Comparison of ENCODE assay signal across 19 cellular contexts in genomic region chr15:71151061-71151460, GRCh38. TPM values are rescaled to one million over a fixed set of nuclear protein-coding genes. Genes with fewer than 3 reads are reported as not detected.
A peak's percentile ranks its signal among the peaks of the same experiment; 100 is the strongest.
DNase-seq lines count a peak whose midpoint lies in the region; ATAC-seq, FAIRE-seq and TF ChIP-seq lines count a peak whose summit lies in the region.
"Had no signal": no experiment of that assay in that cellular context is flagged by ENCODE, and none has a peak within 500 bp of the region (broad histone marks: within the 10 kb centered on the region; RNA-seq: fewer than 3 reads in every experiment).

No MANE protein-coding gene starts in this region.

- no peak overlapping the region for H3K56ac ChIP-seq in IMR-90 (ENCODE audit: extremely low read depth, insufficient read depth, low read length)

- FAIRE-seq in bronchial epithelial cell (lab: Jason Lieb, UNC) = no peak
- FAIRE-seq: G401.6, GM18507 had no signal

- CTCF ChIA-PET in IMR-90 (lab: Yijun Ruan, JAX) = no interaction called here

- H2AK9ac ChIP-seq in IMR-90 (replicated peaks; ENCODE audit: low read depth, low read length, poor library complexity) = no peak overlapping the region

- H3K18ac ChIP-seq in IMR-90 (ENCODE audit: low read depth, low read length) (no peak overlapping the region), mesenchymal stem cell (ENCODE audit: low read depth in 1 of 2, low read length in 2 of 2) (no peak overlapping the region)

- no peak overlapping the region for H4K91ac ChIP-seq in IMR-90 (ENCODE audit: insufficient read depth, low read depth, low read length)
- no peak overlapping the region for H4K91ac ChIP-seq in mesenchymal stem cell (ENCODE audit: low read length)

- TF ChIP-seq EP300 in tibial nerve (IDR thresholded peaks at IDR 0.05) = no peak

- DNase-seq in Daoy (ENCODE audit: low read depth) (peak; percentile 66), IMR-90 (peak; percentile 51), bronchial epithelial cell (ENCODE audit: low read depth) (peak; percentile 71), mesenchymal stem cell (no peak), tibial nerve (ENCODE audit: low spot score in 2 of 2) (no peak), MV-4-11 (lab: John Stamatoyannopoulos, UW) (no peak), NOMO-1 treated with dmso at 0.1 percent for 144 hours (lab: John Stamatoyannopoulos, UW; ENCODE audit: unreplicated experiment) (no peak), OCI-M2 (lab: John Stamatoyannopoulos, UW; ENCODE audit: unreplicated experiment) (no peak)
- DNase-seq: activated CD4-positive, alpha-beta T cell treated with anti-CD3 and anti-CD28 coated beads, Interleukin-2, amount 50 U/mL, for 4 hours; amygdala; CD4-positive, alpha-beta memory T cell; effector CD8-positive, alpha-beta T cell; NCI-H2029 treated with DMSO at 0.1 percent for 48 hours; NCI-H774; psoas muscle had no signal

- H4K20me1 ChIP-seq in IMR-90 (ENCODE audit: insufficient read depth, low read length) = peaks cover 10% of the 10 kb centered on the region; the same call in 1 of the 2 replicates

- H2BK120ac ChIP-seq in IMR-90 (ENCODE audit: low read depth, low read length) (no peak overlapping the region), mesenchymal stem cell (ENCODE audit: low read depth, low read length) (no peak overlapping the region)

- in situ Hi-C loops in IMR-90 (cut with MboI; ENCODE audit: low sequenced_read_pairs) = no loop called here

- ATAC-seq in IMR-90 (ENCODE audit: low read depth) = peak; percentile 21
- ATAC-seq: psoas muscle had no signal

- TF ChIP-seq RAD21 in IMR-90 (IDR thresholded peaks at IDR 0.05; ENCODE audit: low read length) = no peak

- no peak overlapping the region for H3K27ac ChIP-seq in IMR-90 (ENCODE audit: insufficient read depth, low read length)
- peak overlapping the region; percentile 66 for H3K27ac ChIP-seq in mesenchymal stem cell (ENCODE audit: low read length, poor library complexity, severe bottlenecking)
- H3K27ac ChIP-seq in tibial nerve = no peak overlapping the region
- H3K27ac ChIP-seq: KMS-11, psoas muscle had no signal

- H2BK5ac ChIP-seq in IMR-90 (ENCODE audit: low read depth, low read length, poor library complexity, severe bottlenecking) = no peak overlapping the region
- no peak overlapping the region for H2BK5ac ChIP-seq in mesenchymal stem cell (ENCODE audit: low read depth, low read length, poor library complexity, severe bottlenecking)

- H3K36me3 ChIP-seq in IMR-90 (ENCODE audit: control insufficient read depth, insufficient read depth, low read length) (peaks cover 21% of the 10 kb centered on the region), bronchial epithelial cell (ENCODE audit: control insufficient read depth, insufficient read depth, low read length) (no peaks in the 10 kb centered on the region), mesenchymal stem cell (ENCODE audit: control insufficient read depth in 1 of 2, insufficient read depth in 2 of 2, low read depth in 1 of 2, low read length in 2 of 2) (peaks cover 5 to 9% of the 10 kb centered on the region in 2 experiments), tibial nerve (no peaks in the 10 kb centered on the region)

- intact Hi-C loops in IMR-90 (cut with micrococcal nuclease) = no loop called here

- BruUV-seq in IMR-90 (replicated peaks; lab: Mats Ljungman, UMichigan) = no TSS peak

- H3K14ac ChIP-seq in IMR-90 (replicated peaks; ENCODE audit: low read depth, low read length) = no peak overlapping the region
- H3K14ac ChIP-seq in mesenchymal stem cell (ENCODE audit: low read length in 2 of 2) = no peak overlapping the region

- no peak overlapping the region for H3K23ac ChIP-seq in IMR-90 (ENCODE audit: low read depth, low read length)
- H3K23ac ChIP-seq in mesenchymal stem cell (ENCODE audit: low read length in 2 of 2) = no peak overlapping the region

- peaks cover 21% of the 10 kb centered on the region for H3K9me1 ChIP-seq in IMR-90 (ENCODE audit: insufficient read depth, low read length)

- no peak overlapping the region for H2BK20ac ChIP-seq in IMR-90 (ENCODE audit: low read depth, low read length)

- no peak overlapping the region; a peak in 1 of 4 replicates for H4K8ac ChIP-seq in IMR-90 (ENCODE audit: low read depth in 2 of 2, low read length in 2 of 2)
- H4K8ac ChIP-seq in mesenchymal stem cell (ENCODE audit: low read length) = no peak overlapping the region

- no CpG with 5 or more reads among the region's 2 CpGs for WGBS in IMR-90 (ENCODE audit: extremely low coverage in 2 of 2, insufficient read length in 1 of 2), 2 experiments
- 70% methylated on average over 2 of the region's 2 CpGs for WGBS in mesenchymal stem cell
- 54 to 59% methylated on average over 2 of the region's 2 CpGs for WGBS in tibial nerve, 2 donors

- H2BK15ac ChIP-seq in IMR-90 (ENCODE audit: low read depth, low read length) (no peak overlapping the region), mesenchymal stem cell (ENCODE audit: low read depth, poor library complexity, severe bottlenecking) (no peak overlapping the region)

- H2BK12ac ChIP-seq in mesenchymal stem cell (ENCODE audit: low read length in 2 of 2) = no peak overlapping the region

- POLR2A ChIA-PET in IMR-90 (lab: Charles Lee; ENCODE audit: unreplicated experiment) = no interaction called here

- no peak overlapping the region for H2AFZ ChIP-seq in IMR-90 (replicated peaks; ENCODE audit: low read length, poor library complexity)
- no peak overlapping the region for H2AFZ ChIP-seq in mesenchymal stem cell (ENCODE audit: low read depth, low read length)

- H3K4me2 ChIP-seq in IMR-90 (ENCODE audit: low read depth, low read length) = no peak overlapping the region
- H3K4me2 ChIP-seq in mesenchymal stem cell (ENCODE audit: low read length, poor library complexity, severe bottlenecking) = no peak overlapping the region
- H3K4me2 ChIP-seq: KMS-11 had no signal

- peaks cover 19% of the 10 kb centered on the region for H3K4me1 ChIP-seq in IMR-90 (ENCODE audit: control insufficient read depth, insufficient read depth, low read length)
- peaks cover 15% of the 10 kb centered on the region for H3K4me1 ChIP-seq in mesenchymal stem cell (ENCODE audit: control insufficient read depth, insufficient read depth, low read depth, low read length)
- peaks cover 0 to 14% (median 0%) of the 10 kb centered on the region in 4 donors for H3K4me1 ChIP-seq in tibial nerve

- dilution Hi-C loops in IMR-90 (cut with HindIII; ENCODE audit: low sequenced_read_pairs, unreplicated experiment) = no loop called here

- H3K4me3 ChIP-seq in IMR-90 (ENCODE audit: insufficient read depth, low read depth, low read length) (no peak overlapping the region), bronchial epithelial cell (ENCODE audit: low read depth, low read length) (no peak overlapping the region), mesenchymal stem cell (ENCODE audit: insufficient read depth in 1 of 2, low read depth in 1 of 2, low read length in 2 of 2) (no peak overlapping the region), tibial nerve (no peak overlapping the region)
- H3K4me3 ChIP-seq: psoas muscle had no signal

- H3K9ac ChIP-seq in IMR-90 (ENCODE audit: low read depth, low read length) = no peak overlapping the region
- no peak overlapping the region for H3K9ac ChIP-seq in mesenchymal stem cell (ENCODE audit: low read length)
- H3K9ac ChIP-seq: KMS-11 had no signal

- TF ChIP-seq POLR2A in IMR-90 (IDR thresholded peaks at IDR 0.05; ENCODE audit: low read depth, low read length) = no peak
- no peak for TF ChIP-seq POLR2A in tibial nerve (IDR thresholded peaks at IDR 0.05)

- TF ChIP-seq CTCF in IMR-90 (conservative IDR thresholded peaks at IDR 0.05; ENCODE audit: low read depth, low read length) (no peak), bronchial epithelial cell (IDR thresholded peaks at IDR 0.05; ENCODE audit: insufficient read depth, low read length, severe bottlenecking) (no peak), tibial nerve (IDR thresholded peaks at IDR 0.05) (no peak)

- no peak overlapping the region for H3K4ac ChIP-seq in IMR-90 (ENCODE audit: low read depth, low read length)
- H3K4ac ChIP-seq in mesenchymal stem cell (ENCODE audit: low read depth in 1 of 2, low read length in 2 of 2) = no peak overlapping the region

- H3K9me3 ChIP-seq in IMR-90 (ENCODE audit: control insufficient read depth, insufficient read depth, low read length) (no peaks in the 10 kb centered on the region), mesenchymal stem cell (ENCODE audit: control insufficient read depth, low read length) (no peaks in the 10 kb centered on the region), tibial nerve (no peaks in the 10 kb centered on the region)
- H3K9me3 ChIP-seq: psoas muscle had no signal

- H2AK5ac ChIP-seq in IMR-90 (ENCODE audit: low read depth, low read length) (no peak overlapping the region), mesenchymal stem cell (ENCODE audit: low read length, severe bottlenecking) (no peak overlapping the region)

- no peak overlapping the region for H4K5ac ChIP-seq in IMR-90 (ENCODE audit: low read depth, low read length)

- peaks cover 15 to 65% of the 10 kb centered on the region in 2 experiments for H3K79me1 ChIP-seq in IMR-90 (ENCODE audit: low read depth in 1 of 2, low read length in 2 of 2)
- peaks cover 22% of the 10 kb centered on the region for H3K79me1 ChIP-seq in mesenchymal stem cell (replicated peaks; ENCODE audit: low read length, poor library complexity, severe bottlenecking)

- H3K27me3 ChIP-seq in IMR-90 (ENCODE audit: control insufficient read depth, insufficient read depth, low read length) = no peaks in the 10 kb centered on the region
- H3K27me3 ChIP-seq in bronchial epithelial cell (ENCODE audit: control insufficient read depth, insufficient read depth, low read length) = no peaks in the 10 kb centered on the region
- H3K27me3 ChIP-seq in mesenchymal stem cell (ENCODE audit: control insufficient read depth in 1 of 2, insufficient read depth in 1 of 2, low read length in 2 of 2) = no peaks in the 10 kb centered on the region
- no peaks in the 10 kb centered on the region for H3K27me3 ChIP-seq in tibial nerve

TF ChIP-seq in IMR-90, 13 proteins besides CTCF, POLR2A, EP300 and RAD21:
- TF ChIP-seq MAZ (IDR thresholded peaks at IDR 0.05; ENCODE audit: borderline replicate concordance, low read depth, low read length) (no peak), CEBPB (IDR thresholded peaks at IDR 0.05; ENCODE audit: low read depth, low read length) (no peak), NFE2L2 (IDR thresholded peaks at IDR 0.05; ENCODE audit: low read depth, low read length) (no peak)

RNA-seq across cellular contexts. Expression of gene THSD4, which starts 35.8 kb away (rescaled TPM):
- total RNA-seq in Daoy (2014; rRNA removed; shearing (Covaris generic)) = 3.4 and 5.4 TPM in 2 replicates
- total RNA-seq in IMR-90 (2012; rRNA removed) (25.5 and 31.1 TPM in 2 replicates), bronchial epithelial cell (11.5 and 14.5 TPM in 2 replicates), tibial nerve (10 to 100 TPM in 3 of 4 donors, 1 to 10 TPM in 1; 9.6 to 25.1 (median 21.2) TPM)
- 30.5 and 31.1 TPM in 2 replicates for polyA plus RNA-seq in IMR-90 (2012; rRNA removed)
- 21.7 and 44.3 TPM in 2 replicates for polyA plus RNA-seq in IMR-90 (2012; cell fraction: cytosol; rRNA removed)
- polyA plus RNA-seq in IMR-90 (2012; cell fraction: nucleus; rRNA removed; ENCODE audit: low replicate concordance) = 38.0 and 45.5 TPM in 2 replicates
- 5.7 TPM for polyA plus RNA-seq in mesenchymal stem cell (2013, experiment 1 of 2)
- 5.6 TPM for polyA plus RNA-seq in mesenchymal stem cell (2013, experiment 2 of 2)
- total RNA-seq: activated T-helper 1 cell treated with anti-CD3 and anti-CD28 coated beads, Interleukin-12 subunit alpha, Interleukin-12 subunit beta, Interleukin-2, Interleukin-4 antibody, amounts not matched to agents 30 ng/mL and 10 ng/mL and 1 ng/mL, durations not matched to agents 14 hours and 24 hours and 36 hours; CD4-positive, alpha-beta memory T cell had no signal
- polyA plus RNA-seq: CD4-positive, alpha-beta memory T cell had no signal

Comparison
In these comparisons a context has a peak if more than half of its experiments do, and no peak if none do; other contexts are left out.
1. DNase-seq: peak in Daoy (single experiment), IMR-90 (single experiment) and bronchial epithelial cell (single experiment); none in mesenchymal stem cell (single experiment), tibial nerve (0 of 2), MV-4-11 (single experiment), NOMO-1 treated with dmso at 0.1 percent for 144 hours (single experiment) and OCI-M2 (single experiment).